In the genomic region with DNA sequence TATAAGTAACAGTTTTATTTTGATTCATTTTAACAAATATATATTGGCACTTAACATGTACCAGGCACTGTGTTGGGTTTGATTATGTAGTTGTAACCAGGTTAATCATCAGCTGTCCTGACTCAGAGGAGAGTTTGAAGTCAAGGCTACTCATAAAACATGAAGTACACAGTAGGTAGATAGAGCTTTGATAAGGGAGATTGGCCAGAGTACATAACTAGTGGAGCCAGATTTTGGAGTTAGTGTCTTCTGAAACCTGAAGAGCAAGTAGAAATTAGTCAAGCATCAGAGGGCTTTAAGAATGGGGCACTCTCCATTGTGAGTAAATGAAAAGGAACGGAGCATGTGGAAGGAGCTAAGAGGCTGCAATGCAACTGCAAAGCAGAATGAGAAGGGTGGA, we compare ENCODE assay signal across 22 cellular contexts.
"Had no signal": no experiment of that assay in that cellular context is flagged by ENCODE, and none has a peak within 500 bp of the region (broad histone marks: within the 10 kb centered on the region; RNA-seq: fewer than 3 reads in every experiment).

No MANE protein-coding gene starts in this region.

- H3K79me2 ChIP-seq: parathyroid adenoma had no signal

- H3K4me1 ChIP-seq: parathyroid adenoma, testis, vagina had no signal

- H3K9ac ChIP-seq: parathyroid adenoma had no signal

- H3K4me3 ChIP-seq: heart right ventricle, sigmoid colon, spleen, testis, vagina had no signal

- ATAC-seq: activated T-cell treated with anti-CD3 and anti-CD28 coated beads, Interleukin-2, amount 50 U/mL, for 4 hours; natural killer cell treated with Interleukin-12 subunit alpha and Interleukin-12 subunit beta and Interleukin-15 and Interleukin-18, amount 100 ng/mL, for 72 hours had no signal

- H3K27ac ChIP-seq: epithelial cell of prostate, heart right ventricle, parathyroid adenoma, sigmoid colon, spleen, testis, vagina had no signal

- H2AFZ ChIP-seq: parathyroid adenoma had no signal

- DNase-seq: activated CD4-positive, alpha-beta T cell treated with anti-CD3 and anti-CD28 coated beads for 1 hour; activated CD8-positive, alpha-beta memory T cell treated with anti-CD3 and anti-CD28 coated beads for 24 hours; activated CD8-positive, alpha-beta memory T cell treated with anti-CD3 and anti-CD28 coated beads, Interleukin-2, amount 50 U/mL, for 48 hours; activated effector memory CD4-positive, alpha-beta T cell treated with Interleukin-2 at 50 U/mL for 16 hours; activated naive CD4-positive, alpha-beta T cell treated with anti-CD3 and anti-CD28 coated beads for 36 hours; activated T-cell treated with anti-CD3 and anti-CD28 coated beads, Interleukin-2, amount 50 U/mL, for 4 hours; amygdala; cerebellar nuclear complex; cortex of kidney; endodermal cell; heart right ventricle; midbrain; sigmoid colon; spleen; stimulated activated CD4-positive, alpha-beta T cell treated with anti-CD3 and anti-CD28 coated beads, Interleukin-4, amount 100 ng/mL, for 1 hour; stimulated activated naive CD4-positive, alpha-beta T cell; T-helper 9 cell; testis had no signal

- H3K27me3 ChIP-seq: heart right ventricle, sigmoid colon, spleen, testis, vagina had no signal

- H3K36me3 ChIP-seq: heart right ventricle, sigmoid colon, spleen, vagina had no signal

- H3K9me3 ChIP-seq: heart right ventricle, sigmoid colon, spleen, testis, vagina had no signal
